ENCODE assay signal across 7 cellular contexts in the genomic region with DNA sequence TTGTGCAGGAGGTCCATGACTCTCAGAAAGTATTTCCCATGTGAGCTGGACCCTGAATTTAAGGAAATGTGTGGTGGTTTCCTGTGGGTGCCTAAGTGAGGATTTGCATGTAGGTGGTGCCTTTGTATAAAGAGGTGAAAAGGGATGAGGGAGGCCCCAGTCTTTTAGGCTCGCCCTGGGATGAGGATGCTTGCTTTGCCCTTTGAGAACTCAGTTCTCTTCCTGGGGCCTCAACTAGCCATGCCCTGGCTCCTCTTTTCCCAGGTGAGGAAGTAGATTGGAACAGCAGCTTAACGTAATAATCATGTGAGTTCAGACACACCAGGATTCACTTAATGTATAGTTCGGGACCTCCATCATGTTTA.
DNase-seq lines count a peak whose midpoint lies in the region; ATAC-seq and TF ChIP-seq lines count a peak whose summit lies in the region.
"Not testable (repeated sequence)": the region's sequence is repeated elsewhere in the genome, so short reads cannot be mapped to it uniquely, and the experiment has no call there.

No MANE protein-coding gene starts in this region.

- not testable (repeated sequence) for H3K9ac ChIP-seq in DND-41 (ENCODE audit: low read depth, low read length)

- peak overlapping the region; percentile 75 for H3K27ac ChIP-seq in DND-41 (ENCODE audit: low read length)

- H3K4me1 ChIP-seq in DND-41 (ENCODE audit: insufficient read depth, low read length) = peaks cover 64% of the 10 kb centered on the region

- peak overlapping the region; percentile 62 for H3K27ac Mint-ChIP-seq in T-helper 1 cell treated with Interleukin-12 subunit alpha and Interleukin-12 subunit beta and Interleukin-4 antibody, amounts not matched to agents 30 μg/mL and 1 μg/mL, for 36 hours
- H3K27ac Mint-ChIP-seq in activated CD8-positive, alpha-beta T cell treated with anti-CD3 and anti-CD28 coated beads for 36 hours = peak overlapping the region; percentile 57
- H3K27ac Mint-ChIP-seq in activated T-helper 1 cell treated with anti-CD3 and anti-CD28 coated beads, Interleukin-12 subunit alpha, Interleukin-12 subunit beta, Interleukin-2, Interleukin-4 antibody, amounts not matched to agents 30 ng/mL and 10 ng/mL and 1 ng/mL, durations not matched to agents 14 hours and 24 hours and 36 hours = peak overlapping the region; percentile 83
- peak overlapping the region; percentile 74 for H3K27ac Mint-ChIP-seq in activated naive CD4-positive, alpha-beta T cell treated with anti-CD3 and anti-CD28 coated beads, Interleukin-2, amount 50 U/mL, for 24 hours
- not testable (repeated sequence) for H3K27ac Mint-ChIP-seq in activated naive CD8-positive, alpha-beta T cell treated with anti-CD3 and anti-CD28 coated beads, Interleukin-2, amount 10 ng/mL, durations not matched to agents 7 days and 5 days
- H3K27ac Mint-ChIP-seq in natural killer cell treated with Interleukin-12 subunit alpha and Interleukin-12 subunit beta and Interleukin-15 and Interleukin-18, amount 100 ng/mL, for 72 hours = peak overlapping the region; percentile 92 to 97

- POLR2A ChIA-PET in activated CD8-positive, alpha-beta T cell treated with anti-CD3 and anti-CD28 coated beads for 36 hours (lab: Charles Lee) = interaction anchor here (0.7 kb wide), 1 partner anchor 10 kb away, joined by 3 read pairs; no protein-coding TSS in a partner anchor
- POLR2A ChIA-PET in activated naive CD8-positive, alpha-beta T cell treated with anti-CD3 and anti-CD28 coated beads, Interleukin-2, amount 10 ng/mL, durations not matched to agents 7 days and 5 days (lab: Charles Lee) = not testable (repeated sequence)

- H3K79me2 ChIP-seq in DND-41 (ENCODE audit: insufficient read depth, low read length) = peaks cover 30% of the 10 kb centered on the region

- H3K4me3 ChIP-seq in DND-41 (ENCODE audit: low read depth in 1 of 2, low read length in 2 of 2) = not testable (repeated sequence)

- H3K4me2 ChIP-seq in DND-41 (ENCODE audit: insufficient read depth, low read length) = peak overlapping the region; percentile 53; the same call in 1 of the 2 replicates

- CTCF ChIA-PET in activated CD8-positive, alpha-beta T cell treated with anti-CD3 and anti-CD28 coated beads for 36 hours (lab: Charles Lee) = interaction anchor here (0.7 to 6.6 kb wide), 12 partner anchors 10 to 405 kb away, joined by 3 to 52 read pairs (median 7); no protein-coding TSS in a partner anchor

- not testable (repeated sequence) for DNase-seq in DND-41; activated CD8-positive, alpha-beta T cell treated with anti-CD3 and anti-CD28 coated beads for 36 hours; activated T-helper 1 cell treated with anti-CD3 and anti-CD28 coated beads, Interleukin-12 subunit alpha, Interleukin-12 subunit beta, Interleukin-2, Interleukin-4 antibody, amounts not matched to agents 30 ng/mL and 10 ng/mL and 1 ng/mL, durations not matched to agents 14 hours and 24 hours and 36 hours (ENCODE audit: low spot score); activated naive CD8-positive, alpha-beta T cell treated with anti-CD3 and anti-CD28 coated beads, Interleukin-2, amount 10 ng/mL, durations not matched to agents 7 days and 5 days; natural killer cell treated with Interleukin-12 subunit alpha and Interleukin-12 subunit beta and Interleukin-15 and Interleukin-18, amount 100 ng/mL, for 72 hours (ENCODE audit: low spot score)

- not testable (repeated sequence) for H3K9me3 ChIP-seq in DND-41 (ENCODE audit: insufficient read depth, low read length, severe bottlenecking)

- H3K27me3 Mint-ChIP-seq in T-helper 1 cell treated with Interleukin-12 subunit alpha and Interleukin-12 subunit beta and Interleukin-4 antibody, amounts not matched to agents 30 μg/mL and 1 μg/mL, for 36 hours (ENCODE audit: low read depth); activated CD8-positive, alpha-beta T cell treated with anti-CD3 and anti-CD28 coated beads for 36 hours; activated T-helper 1 cell treated with anti-CD3 and anti-CD28 coated beads, Interleukin-12 subunit alpha, Interleukin-12 subunit beta, Interleukin-2, Interleukin-4 antibody, amounts not matched to agents 30 ng/mL and 10 ng/mL and 1 ng/mL, durations not matched to agents 14 hours and 24 hours and 36 hours (ENCODE audit: insufficient read depth); activated naive CD4-positive, alpha-beta T cell treated with anti-CD3 and anti-CD28 coated beads, Interleukin-2, amount 50 U/mL, for 24 hours; activated naive CD8-positive, alpha-beta T cell treated with anti-CD3 and anti-CD28 coated beads, Interleukin-2, amount 10 ng/mL, durations not matched to agents 7 days and 5 days; natural killer cell treated with Interleukin-12 subunit alpha and Interleukin-12 subunit beta and Interleukin-15 and Interleukin-18, amount 100 ng/mL, for 72 hours: not testable (repeated sequence)

- not testable (repeated sequence) for H4K20me1 ChIP-seq in DND-41 (ENCODE audit: insufficient read depth, low read length)

- intact Hi-C loops in activated CD8-positive, alpha-beta T cell treated with anti-CD3 and anti-CD28 coated beads for 36 hours (cut with micrococcal nuclease) = not testable (repeated sequence)
- intact Hi-C loops in activated T-helper 1 cell treated with anti-CD3 and anti-CD28 coated beads, Interleukin-12 subunit alpha, Interleukin-12 subunit beta, Interleukin-2, Interleukin-4 antibody, amounts not matched to agents 30 ng/mL and 10 ng/mL and 1 ng/mL, durations not matched to agents 14 hours and 24 hours and 36 hours (cut with micrococcal nuclease) = loop anchor here (5.0 kb wide), 3 partner anchors 50 to 160 kb away; no protein-coding TSS in a partner anchor

- H3K36me3 ChIP-seq in DND-41 (ENCODE audit: insufficient read depth, low read length) = peaks cover 13% of the 10 kb centered on the region

- H3K36me3 Mint-ChIP-seq in T-helper 1 cell treated with Interleukin-12 subunit alpha and Interleukin-12 subunit beta and Interleukin-4 antibody, amounts not matched to agents 30 μg/mL and 1 μg/mL, for 36 hours (ENCODE audit: low read depth); activated CD8-positive, alpha-beta T cell treated with anti-CD3 and anti-CD28 coated beads for 36 hours (ENCODE audit: low read depth); activated T-helper 1 cell treated with anti-CD3 and anti-CD28 coated beads, Interleukin-12 subunit alpha, Interleukin-12 subunit beta, Interleukin-2, Interleukin-4 antibody, amounts not matched to agents 30 ng/mL and 10 ng/mL and 1 ng/mL, durations not matched to agents 14 hours and 24 hours and 36 hours (ENCODE audit: low read depth); activated naive CD4-positive, alpha-beta T cell treated with anti-CD3 and anti-CD28 coated beads, Interleukin-2, amount 50 U/mL, for 24 hours; activated naive CD8-positive, alpha-beta T cell treated with anti-CD3 and anti-CD28 coated beads, Interleukin-2, amount 10 ng/mL, durations not matched to agents 7 days and 5 days; natural killer cell treated with Interleukin-12 subunit alpha and Interleukin-12 subunit beta and Interleukin-15 and Interleukin-18, amount 100 ng/mL, for 72 hours: not testable (repeated sequence)

- H3K4me1 Mint-ChIP-seq in T-helper 1 cell treated with Interleukin-12 subunit alpha and Interleukin-12 subunit beta and Interleukin-4 antibody, amounts not matched to agents 30 μg/mL and 1 μg/mL, for 36 hours (ENCODE audit: low read depth) = peaks cover 41% of the 10 kb centered on the region
- peaks cover 57% of the 10 kb centered on the region for H3K4me1 Mint-ChIP-seq in activated CD8-positive, alpha-beta T cell treated with anti-CD3 and anti-CD28 coated beads for 36 hours (ENCODE audit: low read depth)
- H3K4me1 Mint-ChIP-seq in activated T-helper 1 cell treated with anti-CD3 and anti-CD28 coated beads, Interleukin-12 subunit alpha, Interleukin-12 subunit beta, Interleukin-2, Interleukin-4 antibody, amounts not matched to agents 30 ng/mL and 10 ng/mL and 1 ng/mL, durations not matched to agents 14 hours and 24 hours and 36 hours (ENCODE audit: low read depth) = peaks cover 74% of the 10 kb centered on the region
- H3K4me1 Mint-ChIP-seq in activated naive CD4-positive, alpha-beta T cell treated with anti-CD3 and anti-CD28 coated beads, Interleukin-2, amount 50 U/mL, for 24 hours = peaks cover 67% of the 10 kb centered on the region
- peaks cover 32% of the 10 kb centered on the region for H3K4me1 Mint-ChIP-seq in activated naive CD8-positive, alpha-beta T cell treated with anti-CD3 and anti-CD28 coated beads, Interleukin-2, amount 10 ng/mL, durations not matched to agents 7 days and 5 days
- H3K4me1 Mint-ChIP-seq in natural killer cell treated with Interleukin-12 subunit alpha and Interleukin-12 subunit beta and Interleukin-15 and Interleukin-18, amount 100 ng/mL, for 72 hours (ENCODE audit: low read depth in 2 of 2) = peaks cover 46 to 48% of the 10 kb centered on the region in 2 donors

- not testable (repeated sequence) for H2AFZ ChIP-seq in DND-41 (ENCODE audit: low read depth, low read length)

- H3K27me3 ChIP-seq in DND-41 (ENCODE audit: insufficient read depth, low read length, poor library complexity) = not testable (repeated sequence)

- not testable (repeated sequence) for H3K4me3 Mint-ChIP-seq in T-helper 1 cell treated with Interleukin-12 subunit alpha and Interleukin-12 subunit beta and Interleukin-4 antibody, amounts not matched to agents 30 μg/mL and 1 μg/mL, for 36 hours
- peak overlapping the region; percentile 46 for H3K4me3 Mint-ChIP-seq in activated CD8-positive, alpha-beta T cell treated with anti-CD3 and anti-CD28 coated beads for 36 hours
- H3K4me3 Mint-ChIP-seq in activated T-helper 1 cell treated with anti-CD3 and anti-CD28 coated beads, Interleukin-12 subunit alpha, Interleukin-12 subunit beta, Interleukin-2, Interleukin-4 antibody, amounts not matched to agents 30 ng/mL and 10 ng/mL and 1 ng/mL, durations not matched to agents 14 hours and 24 hours and 36 hours = peak overlapping the region; percentile 70
- H3K4me3 Mint-ChIP-seq in activated naive CD4-positive, alpha-beta T cell treated with anti-CD3 and anti-CD28 coated beads, Interleukin-2, amount 50 U/mL, for 24 hours = peak overlapping the region; percentile 42
- H3K4me3 Mint-ChIP-seq in activated naive CD8-positive, alpha-beta T cell treated with anti-CD3 and anti-CD28 coated beads, Interleukin-2, amount 10 ng/mL, durations not matched to agents 7 days and 5 days = peak overlapping the region; percentile 16
- peak overlapping the region; percentile 66 for H3K4me3 Mint-ChIP-seq in natural killer cell treated with Interleukin-12 subunit alpha and Interleukin-12 subunit beta and Interleukin-15 and Interleukin-18, amount 100 ng/mL, for 72 hours

- ATAC-seq in DND-41 (ENCODE audit: insufficient read depth, low read depth); activated CD8-positive, alpha-beta T cell treated with anti-CD3 and anti-CD28 coated beads for 36 hours; activated naive CD8-positive, alpha-beta T cell treated with anti-CD3 and anti-CD28 coated beads, Interleukin-2, amount 10 ng/mL, durations not matched to agents 7 days and 5 days (ENCODE audit: low read depth); natural killer cell treated with Interleukin-12 subunit alpha and Interleukin-12 subunit beta and Interleukin-15 and Interleukin-18, amount 100 ng/mL, for 72 hours: not testable (repeated sequence)

- not testable (repeated sequence) for H3K9me3 Mint-ChIP-seq in T-helper 1 cell treated with Interleukin-12 subunit alpha and Interleukin-12 subunit beta and Interleukin-4 antibody, amounts not matched to agents 30 μg/mL and 1 μg/mL, for 36 hours; activated CD8-positive, alpha-beta T cell treated with anti-CD3 and anti-CD28 coated beads for 36 hours; activated T-helper 1 cell treated with anti-CD3 and anti-CD28 coated beads, Interleukin-12 subunit alpha, Interleukin-12 subunit beta, Interleukin-2, Interleukin-4 antibody, amounts not matched to agents 30 ng/mL and 10 ng/mL and 1 ng/mL, durations not matched to agents 14 hours and 24 hours and 36 hours; activated naive CD4-positive, alpha-beta T cell treated with anti-CD3 and anti-CD28 coated beads, Interleukin-2, amount 50 U/mL, for 24 hours; activated naive CD8-positive, alpha-beta T cell treated with anti-CD3 and anti-CD28 coated beads, Interleukin-2, amount 10 ng/mL, durations not matched to agents 7 days and 5 days; natural killer cell treated with Interleukin-12 subunit alpha and Interleukin-12 subunit beta and Interleukin-15 and Interleukin-18, amount 100 ng/mL, for 72 hours

- TF ChIP-seq CTCF in DND-41 (IDR thresholded peaks at IDR 0.05; ENCODE audit: borderline replicate concordance, extremely low read depth, low read length, poor library complexity, severe bottlenecking); activated CD8-positive, alpha-beta T cell treated with anti-CD3 and anti-CD28 coated beads for 36 hours (IDR thresholded peaks at IDR 0.05): not testable (repeated sequence)
